Comparison of ENCODE assay signal across 11 cellular contexts in genomic region chr9:81618923-81619322, GRCh38.
DNase-seq lines count a peak whose midpoint lies in the region; ATAC-seq and TF ChIP-seq lines count a peak whose summit lies in the region.
"Had no signal": no experiment of that assay in that cellular context is flagged by ENCODE, and none has a peak within 500 bp of the region (broad histone marks: within the 10 kb centered on the region; RNA-seq: fewer than 3 reads in every experiment).

No MANE protein-coding gene starts in this region.

- H3K4me2 ChIP-seq in BLaER1 (peak overlapping the region; percentile 75; the same call in 1 of the 2 replicates), Loucy (ENCODE audit: low read depth, low read length, poor library complexity, severe bottlenecking) (peak overlapping the region; percentile 77)

- intact Hi-C loops in gastrocnemius medialis (cut with DNase I; ENCODE audit: low total_unique reads) = loop anchor here (10.0 kb wide), 1 partner anchor 154 kb away; no protein-coding TSS in a partner anchor
- intact Hi-C loops in Right ventricle myocardium superior (cut with DNase I) = no loop called here

- H3K36me3 Mint-ChIP-seq in glutamatergic neuron (ENCODE audit: unreplicated experiment) (peaks cover 8% of the 10 kb centered on the region), type B pancreatic cell (peaks cover 61% of the 10 kb centered on the region)
- H3K36me3 Mint-ChIP-seq in natural killer cell treated with Interleukin-12 subunit alpha and Interleukin-12 subunit beta and Interleukin-15 and Interleukin-18, amount 100 ng/mL, for 72 hours = peaks cover 4% of the 10 kb centered on the region

- no peaks in the 10 kb centered on the region for H3K79me2 ChIP-seq in Loucy (ENCODE audit: insufficient read depth, low read length)

- H3K36me3 ChIP-seq in BLaER1 (peaks cover 82% of the 10 kb centered on the region), Loucy (ENCODE audit: insufficient read depth, low read length) (peaks cover 3% of the 10 kb centered on the region; the same call in 1 of the 2 replicates), gastrocnemius medialis (peaks cover 0 to 9% of the 10 kb centered on the region in 2 donors)

- no peak for ATAC-seq in natural killer cell treated with Interleukin-12 subunit alpha and Interleukin-12 subunit beta and Interleukin-15 and Interleukin-18, amount 100 ng/mL, for 72 hours
- ATAC-seq in gastrocnemius medialis (no peak), Right ventricle myocardium superior (ENCODE audit: poor library complexity) (no peak)
- ATAC-seq: HCT116 had no signal

- no peak overlapping the region for H3K4me3 Mint-ChIP-seq in glutamatergic neuron (ENCODE audit: unreplicated experiment)
- H3K4me3 Mint-ChIP-seq in natural killer cell treated with Interleukin-12 subunit alpha and Interleukin-12 subunit beta and Interleukin-15 and Interleukin-18, amount 100 ng/mL, for 72 hours = peak overlapping the region; percentile 9
- no peak overlapping the region for H3K4me3 Mint-ChIP-seq in type B pancreatic cell

- H3K27ac ChIP-seq in BLaER1 = no peak overlapping the region
- no peak overlapping the region for H3K27ac ChIP-seq in gastrocnemius medialis
- H3K27ac ChIP-seq: 22Rv1 had no signal

- TF ChIP-seq POLR2A in gastrocnemius medialis (IDR thresholded peaks at IDR 0.05) = no peak

- TF ChIP-seq CTCF in Loucy (conservative IDR thresholded peaks at IDR 0.05; ENCODE audit: low read length) = no peak
- no peak for TF ChIP-seq CTCF in glutamatergic neuron (IDR thresholded peaks at IDR 0.05; ENCODE audit: partially characterized antibody, unreplicated experiment)
- no peak for TF ChIP-seq CTCF in type B pancreatic cell (conservative IDR thresholded peaks at IDR 0.05)
- no peak for TF ChIP-seq CTCF in gastrocnemius medialis (IDR thresholded peaks at IDR 0.05 in 4 of 5, conservative IDR thresholded peaks at IDR 0.05 in 1 of 5)

- in situ Hi-C loops in gastrocnemius medialis (cut with MboI; ENCODE audit: low sequenced_read_pairs in 4 of 4) = no loop called here

- H3K4me1 Mint-ChIP-seq in glutamatergic neuron (ENCODE audit: low read depth, unreplicated experiment) = peaks cover 50% of the 10 kb centered on the region
- H3K4me1 Mint-ChIP-seq in natural killer cell treated with Interleukin-12 subunit alpha and Interleukin-12 subunit beta and Interleukin-15 and Interleukin-18, amount 100 ng/mL, for 72 hours (ENCODE audit: low read depth in 2 of 2) = peaks cover 26 to 45% of the 10 kb centered on the region in 2 donors
- peaks cover 44% of the 10 kb centered on the region for H3K4me1 Mint-ChIP-seq in type B pancreatic cell (ENCODE audit: unreplicated experiment)

- H3K27me3 Mint-ChIP-seq in glutamatergic neuron (ENCODE audit: unreplicated experiment) (peaks cover 3% of the 10 kb centered on the region), type B pancreatic cell (no peaks in the 10 kb centered on the region)
- H3K27me3 Mint-ChIP-seq in natural killer cell treated with Interleukin-12 subunit alpha and Interleukin-12 subunit beta and Interleukin-15 and Interleukin-18, amount 100 ng/mL, for 72 hours = no peaks in the 10 kb centered on the region

- H3K4me3 ChIP-seq in BLaER1 (no peak overlapping the region), Loucy (ENCODE audit: low read length, poor library complexity, severe bottlenecking) (no peak overlapping the region), gastrocnemius medialis (no peak overlapping the region)

- H3K9ac ChIP-seq in BLaER1 = no peak overlapping the region
- no peak overlapping the region for H3K9ac ChIP-seq in Loucy (ENCODE audit: low read depth, low read length, poor library complexity, severe bottlenecking)

- no peaks in the 10 kb centered on the region for H3F3A ChIP-seq in Loucy (ENCODE audit: low read depth)

- DNase-seq in glutamatergic neuron (no peak), globus pallidus (ENCODE audit: low spot score) (no peak), type B pancreatic cell (ENCODE audit: extremely low spot score, unreplicated experiment) (no peak), gastrocnemius medialis (no peak), Right ventricle myocardium superior (no peak)
- DNase-seq in natural killer cell treated with Interleukin-12 subunit alpha and Interleukin-12 subunit beta and Interleukin-15 and Interleukin-18, amount 100 ng/mL, for 72 hours (ENCODE audit: low spot score) = no peak
- DNase-seq: DMS53 had no signal

- H3K27ac Mint-ChIP-seq in glutamatergic neuron (ENCODE audit: unreplicated experiment) (peak overlapping the region; percentile 34), type B pancreatic cell (no peak overlapping the region)
- peak overlapping the region in 1 of 2 donors; percentile 63 for H3K27ac Mint-ChIP-seq in natural killer cell treated with Interleukin-12 subunit alpha and Interleukin-12 subunit beta and Interleukin-15 and Interleukin-18, amount 100 ng/mL, for 72 hours

- no peaks in the 10 kb centered on the region for H3K9me2 ChIP-seq in Loucy (replicated peaks; ENCODE audit: low read depth, low read length)

- H3K9me3 Mint-ChIP-seq in glutamatergic neuron (ENCODE audit: unreplicated experiment) (peaks cover 12% of the 10 kb centered on the region), type B pancreatic cell (no peaks in the 10 kb centered on the region)
- H3K9me3 Mint-ChIP-seq in natural killer cell treated with Interleukin-12 subunit alpha and Interleukin-12 subunit beta and Interleukin-15 and Interleukin-18, amount 100 ng/mL, for 72 hours = no peaks in the 10 kb centered on the region

- no peak overlapping the region for H2AFZ ChIP-seq in Loucy (ENCODE audit: low read length)

- H4K20me1 ChIP-seq in BLaER1 = peaks cover 9% of the 10 kb centered on the region; the same call in 1 of the 2 replicates
- no peaks in the 10 kb centered on the region for H4K20me1 ChIP-seq in Loucy (ENCODE audit: insufficient read depth, low read length, poor library complexity, severe bottlenecking)

- H3K27me3 ChIP-seq in BLaER1 (no peaks in the 10 kb centered on the region), Loucy (ENCODE audit: insufficient read depth, low read length, poor library complexity, severe bottlenecking) (no peaks in the 10 kb centered on the region), gastrocnemius medialis (no peaks in the 10 kb centered on the region)

- H3K4me1 ChIP-seq in BLaER1 (peaks cover 51% of the 10 kb centered on the region), Loucy (ENCODE audit: insufficient read depth, low read length, poor library complexity, severe bottlenecking) (peaks cover 45% of the 10 kb centered on the region), gastrocnemius medialis (peaks cover 33% of the 10 kb centered on the region in 2 donors)

- peaks cover 5% of the 10 kb centered on the region; the same call in 1 of the 2 replicates for H3K9me3 ChIP-seq in BLaER1
- H3K9me3 ChIP-seq in Loucy (ENCODE audit: insufficient read depth, low read depth, low read length) = no peaks in the 10 kb centered on the region
- H3K9me3 ChIP-seq in gastrocnemius medialis = no peaks in the 10 kb centered on the region
